In genomic region chrX:47222776-47223350, GRCh38 we compare ENCODE assay signal across 2 cellular contexts.
TF ChIP-seq lines count a peak whose summit lies in the region.

No MANE protein-coding gene starts in this region.

TF ChIP-seq in SK-N-SH, 30 proteins besides CTCF, POLR2A, EP300 and RAD21 (continued from another document):
- TF ChIP-seq, protein P1, sequence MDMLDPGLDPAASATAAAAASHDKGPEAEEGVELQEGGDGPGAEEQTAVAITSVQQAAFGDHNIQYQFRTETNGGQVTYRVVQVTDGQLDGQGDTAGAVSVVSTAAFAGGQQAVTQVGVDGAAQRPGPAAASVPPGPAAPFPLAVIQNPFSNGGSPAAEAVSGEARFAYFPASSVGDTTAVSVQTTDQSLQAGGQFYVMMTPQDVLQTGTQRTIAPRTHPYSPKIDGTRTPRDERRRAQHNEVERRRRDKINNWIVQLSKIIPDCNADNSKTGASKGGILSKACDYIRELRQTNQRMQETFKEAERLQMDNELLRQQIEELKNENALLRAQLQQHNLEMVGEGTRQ (IDR thresholded peaks at IDR 0.05; ENCODE audit: borderline replicate concordance, low read depth, low read length), result no peak
- no peak for TF ChIP-seq GABPA (IDR thresholded peaks at IDR 0.05; ENCODE audit: low read depth)
- TF ChIP-seq TCF12 (IDR thresholded peaks at IDR 0.05), result no peak
- TF ChIP-seq MXI1 (IDR thresholded peaks at IDR 0.05; ENCODE audit: low read depth, low read length), result no peak
- TF ChIP-seq, protein P2, sequence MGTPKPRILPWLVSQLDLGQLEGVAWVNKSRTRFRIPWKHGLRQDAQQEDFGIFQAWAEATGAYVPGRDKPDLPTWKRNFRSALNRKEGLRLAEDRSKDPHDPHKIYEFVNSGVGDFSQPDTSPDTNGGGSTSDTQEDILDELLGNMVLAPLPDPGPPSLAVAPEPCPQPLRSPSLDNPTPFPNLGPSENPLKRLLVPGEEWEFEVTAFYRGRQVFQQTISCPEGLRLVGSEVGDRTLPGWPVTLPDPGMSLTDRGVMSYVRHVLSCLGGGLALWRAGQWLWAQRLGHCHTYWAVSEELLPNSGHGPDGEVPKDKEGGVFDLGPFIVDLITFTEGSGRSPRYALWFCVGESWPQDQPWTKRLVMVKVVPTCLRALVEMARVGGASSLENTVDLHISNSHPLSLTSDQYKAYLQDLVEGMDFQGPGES (IDR thresholded peaks at IDR 0.05; ENCODE audit: low read depth, low read length), result no peak
- TF ChIP-seq REST (IDR thresholded peaks at IDR 0.05; ENCODE audit: low read depth, low read length), result no peak
- TF ChIP-seq EZH2phosphoT487 (IDR thresholded peaks at IDR 0.05; ENCODE audit: borderline replicate concordance, low read depth), result no peak
- TF ChIP-seq GATA2 (CRISPR knock-in tag; IDR thresholded peaks at IDR 0.05), result no peak
- no peak for TF ChIP-seq FOSL2 (IDR thresholded peaks at IDR 0.05; ENCODE audit: borderline replicate concordance, low read depth)

TF ChIP-seq in SK-N-SH treated with all-trans-retinoic acid at 6 μM for 48 hours, 23 proteins besides CTCF, POLR2A, EP300 and RAD21 (continued from another document):
- TF ChIP-seq, protein P3, sequence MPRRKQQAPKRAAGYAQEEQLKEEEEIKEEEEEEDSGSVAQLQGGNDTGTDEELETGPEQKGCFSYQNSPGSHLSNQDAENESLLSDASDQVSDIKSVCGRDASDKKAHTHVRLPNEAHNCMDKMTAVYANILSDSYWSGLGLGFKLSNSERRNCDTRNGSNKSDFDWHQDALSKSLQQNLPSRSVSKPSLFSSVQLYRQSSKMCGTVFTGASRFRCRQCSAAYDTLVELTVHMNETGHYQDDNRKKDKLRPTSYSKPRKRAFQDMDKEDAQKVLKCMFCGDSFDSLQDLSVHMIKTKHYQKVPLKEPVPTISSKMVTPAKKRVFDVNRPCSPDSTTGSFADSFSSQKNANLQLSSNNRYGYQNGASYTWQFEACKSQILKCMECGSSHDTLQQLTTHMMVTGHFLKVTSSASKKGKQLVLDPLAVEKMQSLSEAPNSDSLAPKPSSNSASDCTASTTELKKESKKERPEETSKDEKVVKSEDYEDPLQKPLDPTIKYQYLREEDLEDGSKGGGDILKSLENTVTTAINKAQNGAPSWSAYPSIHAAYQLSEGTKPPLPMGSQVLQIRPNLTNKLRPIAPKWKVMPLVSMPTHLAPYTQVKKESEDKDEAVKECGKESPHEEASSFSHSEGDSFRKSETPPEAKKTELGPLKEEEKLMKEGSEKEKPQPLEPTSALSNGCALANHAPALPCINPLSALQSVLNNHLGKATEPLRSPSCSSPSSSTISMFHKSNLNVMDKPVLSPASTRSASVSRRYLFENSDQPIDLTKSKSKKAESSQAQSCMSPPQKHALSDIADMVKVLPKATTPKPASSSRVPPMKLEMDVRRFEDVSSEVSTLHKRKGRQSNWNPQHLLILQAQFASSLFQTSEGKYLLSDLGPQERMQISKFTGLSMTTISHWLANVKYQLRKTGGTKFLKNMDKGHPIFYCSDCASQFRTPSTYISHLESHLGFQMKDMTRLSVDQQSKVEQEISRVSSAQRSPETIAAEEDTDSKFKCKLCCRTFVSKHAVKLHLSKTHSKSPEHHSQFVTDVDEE (CRISPR knock-in tag; IDR thresholded peaks at IDR 0.05), result no peak
- TF ChIP-seq TCF4 (CRISPR knock-in tag; IDR thresholded peaks at IDR 0.05; ENCODE audit: borderline replicate concordance) (no peak), PPARA (CRISPR knock-in tag; IDR thresholded peaks at IDR 0.05; ENCODE audit: borderline replicate concordance) (no peak), SNAI2 (CRISPR knock-in tag; IDR thresholded peaks at IDR 0.05) (no peak), ZFP30 (CRISPR knock-in tag; IDR thresholded peaks at IDR 0.05) (no peak)
- TF ChIP-seq, protein P4, sequence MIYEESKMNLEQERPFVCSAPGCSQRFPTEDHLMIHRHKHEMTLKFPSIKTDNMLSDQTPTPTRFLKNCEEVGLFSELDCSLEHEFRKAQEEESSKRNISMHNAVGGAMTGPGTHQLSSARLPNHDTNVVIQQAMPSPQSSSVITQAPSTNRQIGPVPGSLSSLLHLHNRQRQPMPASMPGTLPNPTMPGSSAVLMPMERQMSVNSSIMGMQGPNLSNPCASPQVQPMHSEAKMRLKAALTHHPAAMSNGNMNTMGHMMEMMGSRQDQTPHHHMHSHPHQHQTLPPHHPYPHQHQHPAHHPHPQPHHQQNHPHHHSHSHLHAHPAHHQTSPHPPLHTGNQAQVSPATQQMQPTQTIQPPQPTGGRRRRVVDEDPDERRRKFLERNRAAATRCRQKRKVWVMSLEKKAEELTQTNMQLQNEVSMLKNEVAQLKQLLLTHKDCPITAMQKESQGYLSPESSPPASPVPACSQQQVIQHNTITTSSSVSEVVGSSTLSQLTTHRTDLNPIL (CRISPR knock-in tag; IDR thresholded peaks at IDR 0.05; ENCODE audit: low read depth), result no peak
